ENCODE assay signal across 19 cellular contexts in genomic region chr9:89358376-89358775, GRCh38. TPM values are rescaled to one million over a fixed set of nuclear protein-coding genes. Genes with fewer than 3 reads are reported as not detected.
DNase-seq lines count a peak whose midpoint lies in the region; ATAC-seq and TF ChIP-seq lines count a peak whose summit lies in the region.
"Had no signal": no experiment of that assay in that cellular context is flagged by ENCODE, and none has a peak within 500 bp of the region (broad histone marks: within the 10 kb centered on the region; RNA-seq: fewer than 3 reads in every experiment).

No MANE protein-coding gene starts in this region.

- no peak overlapping the region for H3K27ac ChIP-seq in CD4-positive, alpha-beta T cell (ENCODE audit: low read depth, low read length)
- H3K27ac ChIP-seq in caudate nucleus (ENCODE audit: low read depth, low read length) = peak overlapping the region; percentile 88
- no peak overlapping the region for H3K27ac ChIP-seq in PC-3 (ENCODE audit: low read length)
- H3K27ac ChIP-seq in prostate gland = no peak overlapping the region
- H3K27ac ChIP-seq: BLaER1, esophagus muscularis mucosa, RWPE1 had no signal

- no peaks in the 10 kb centered on the region for H4K20me1 ChIP-seq in PC-3 (ENCODE audit: low read length)

- intact Hi-C loops in CD4-positive, alpha-beta T cell (cut with DNase I, micrococcal nuclease) = no loop called here
- intact Hi-C loops in PC-3 (cut with micrococcal nuclease) = no loop called here
- intact Hi-C loops in prostate gland (cut with DNase I) = no loop called here

- H2AFZ ChIP-seq in PC-3 (ENCODE audit: low read length) = no peak overlapping the region

- no peaks in the 10 kb centered on the region for H3K9me3 Mint-ChIP-seq in activated CD4-positive, alpha-beta T cell treated with anti-CD3 and anti-CD28 coated beads, Interleukin-2, amount 10 ng/mL, durations not matched to agents 7 days and 5 days
- no peaks in the 10 kb centered on the region for H3K9me3 Mint-ChIP-seq in CD4-positive, alpha-beta T cell
- no peaks in the 10 kb centered on the region for H3K9me3 Mint-ChIP-seq in progenitor cell of endocrine pancreas (ENCODE audit: low read depth)
- H3K9me3 Mint-ChIP-seq: stimulated activated naive B cell treated with anti-CD40 and anti-IgM and Interleukin-4, amounts not matched to agents 10 μg/mL and 1 μg/mL and 100 μg/mL, for 72 hours had no signal

- no peak for TF ChIP-seq POLR2A in prostate gland (IDR thresholded peaks at IDR 0.05)

- H3K27me3 Mint-ChIP-seq in activated CD4-positive, alpha-beta T cell treated with anti-CD3 and anti-CD28 coated beads, Interleukin-2, amount 10 ng/mL, durations not matched to agents 7 days and 5 days = no peaks in the 10 kb centered on the region
- H3K27me3 Mint-ChIP-seq in CD4-positive, alpha-beta T cell = no peaks in the 10 kb centered on the region
- H3K27me3 Mint-ChIP-seq in progenitor cell of endocrine pancreas = no peaks in the 10 kb centered on the region
- H3K27me3 Mint-ChIP-seq: stimulated activated naive B cell treated with anti-CD40 and anti-IgM and Interleukin-4, amounts not matched to agents 10 μg/mL and 1 μg/mL and 100 μg/mL, for 72 hours had no signal

- H3K9me2 ChIP-seq in PC-3 (replicated peaks; ENCODE audit: low read length) = no peaks in the 10 kb centered on the region

- H3K27ac Mint-ChIP-seq in activated CD4-positive, alpha-beta T cell treated with anti-CD3 and anti-CD28 coated beads, Interleukin-2, amount 10 ng/mL, durations not matched to agents 7 days and 5 days = peak overlapping the region; percentile 42
- H3K27ac Mint-ChIP-seq in CD4-positive, alpha-beta T cell = peak overlapping the region; percentile 33
- H3K27ac Mint-ChIP-seq in progenitor cell of endocrine pancreas = peak overlapping the region; percentile 8

- no peaks in the 10 kb centered on the region for H3K9me3 ChIP-seq in CD4-positive, alpha-beta T cell (ENCODE audit: control insufficient read depth, low read length)
- H3K9me3 ChIP-seq in PC-3 (ENCODE audit: low read length) (no peaks in the 10 kb centered on the region), prostate gland (no peaks in the 10 kb centered on the region)
- H3K9me3 ChIP-seq: BLaER1, esophagus muscularis mucosa had no signal

- no peak for TF ChIP-seq CTCF in CD4-positive, alpha-beta T cell (IDR thresholded peaks at IDR 0.05)
- TF ChIP-seq CTCF in progenitor cell of endocrine pancreas (IDR thresholded peaks at IDR 0.05; ENCODE audit: unreplicated experiment) = no peak
- TF ChIP-seq CTCF in PC-3 (conservative IDR thresholded peaks at IDR 0.05; ENCODE audit: low read depth, low read length) = no peak
- no peak for TF ChIP-seq CTCF in prostate gland (IDR thresholded peaks at IDR 0.05)

- no peak for ATAC-seq in CD4-positive, alpha-beta T cell (ENCODE audit: poor library complexity)
- ATAC-seq in PC-3 = no peak

- no TSS peak for BruUV-seq in PC-3 (replicated peaks; lab: Mats Ljungman, UMichigan)

- no peaks in the 10 kb centered on the region for H3K27me3 ChIP-seq in CD4-positive, alpha-beta T cell (ENCODE audit: control insufficient read depth, insufficient read depth, low read length)
- H3K27me3 ChIP-seq in PC-3 (ENCODE audit: low read length) (no peaks in the 10 kb centered on the region), prostate gland (replicated peaks; ENCODE audit: insufficient read depth) (no peaks in the 10 kb centered on the region)
- H3K27me3 ChIP-seq: BLaER1, esophagus muscularis mucosa had no signal

- H3K79me2 ChIP-seq in PC-3 (ENCODE audit: low read length) = no peaks in the 10 kb centered on the region

- H3K4me3 ChIP-seq in PC-3 (ENCODE audit: low read length) (no peak overlapping the region), prostate gland (no peak overlapping the region)
- H3K4me3 ChIP-seq: BLaER1, esophagus muscularis mucosa had no signal

- H3K36me3 ChIP-seq in PC-3 (ENCODE audit: low read depth, low read length) = no peaks in the 10 kb centered on the region; the same call in none of the 2 replicates
- peaks cover 15 to 19% of the 10 kb centered on the region in 2 donors for H3K36me3 ChIP-seq in prostate gland

- 69% methylated on average over 3 of the region's 3 CpGs for WGBS in prostate gland

- H3K4me3 Mint-ChIP-seq in activated CD4-positive, alpha-beta T cell treated with anti-CD3 and anti-CD28 coated beads, Interleukin-2, amount 10 ng/mL, durations not matched to agents 7 days and 5 days = no peak overlapping the region
- H3K4me3 Mint-ChIP-seq in CD4-positive, alpha-beta T cell = no peak overlapping the region
- H3K4me3 Mint-ChIP-seq in progenitor cell of endocrine pancreas (ENCODE audit: low read depth) = no peak overlapping the region
- H3K4me3 Mint-ChIP-seq: stimulated activated naive B cell treated with anti-CD40 and anti-IgM and Interleukin-4, amounts not matched to agents 10 μg/mL and 1 μg/mL and 100 μg/mL, for 72 hours had no signal

- H3K4me2 ChIP-seq in PC-3 (ENCODE audit: low read length) = no peak overlapping the region
- H3K4me2 ChIP-seq: BLaER1 had no signal

- peaks cover 15% of the 10 kb centered on the region for H3K4me1 Mint-ChIP-seq in activated CD4-positive, alpha-beta T cell treated with anti-CD3 and anti-CD28 coated beads, Interleukin-2, amount 10 ng/mL, durations not matched to agents 7 days and 5 days
- H3K4me1 Mint-ChIP-seq in CD4-positive, alpha-beta T cell (ENCODE audit: low read depth) = peaks cover 15% of the 10 kb centered on the region
- H3K4me1 Mint-ChIP-seq in progenitor cell of endocrine pancreas (ENCODE audit: low read depth) = peaks cover 26% of the 10 kb centered on the region

- H3K36me3 Mint-ChIP-seq in activated CD4-positive, alpha-beta T cell treated with anti-CD3 and anti-CD28 coated beads, Interleukin-2, amount 10 ng/mL, durations not matched to agents 7 days and 5 days (ENCODE audit: low read depth) = peaks cover 72% of the 10 kb centered on the region
- peaks cover 95% of the 10 kb centered on the region for H3K36me3 Mint-ChIP-seq in CD4-positive, alpha-beta T cell (ENCODE audit: low read depth)
- H3K36me3 Mint-ChIP-seq in progenitor cell of endocrine pancreas (ENCODE audit: insufficient read depth) = peaks cover 31% of the 10 kb centered on the region

- no peaks in the 10 kb centered on the region for H3F3A ChIP-seq in PC-3 (ENCODE audit: low read length, unreplicated experiment)

- H3K4me1 ChIP-seq in PC-3 (ENCODE audit: insufficient read depth, low read length) = no peaks in the 10 kb centered on the region
- no peaks in the 10 kb centered on the region for H3K4me1 ChIP-seq in prostate gland (replicated peaks)
- H3K4me1 ChIP-seq: BLaER1 had no signal

- CTCF ChIA-PET in activated CD4-positive, alpha-beta T cell treated with anti-CD3 and anti-CD28 coated beads, Interleukin-2, amount 10 ng/mL, durations not matched to agents 7 days and 5 days (lab: Charles Lee) = interaction anchor here (0.8 to 2.8 kb wide), 7 partner anchors 8 to 40 kb away, joined by 3 to 11 read pairs (median 6); partner anchors contain the start of gene SECISBP2
- CTCF ChIA-PET in CD4-positive, alpha-beta T cell (lab: Charles Lee) = interaction anchor here (1.3 to 1.4 kb wide), 2 partner anchors 21 to 71 kb away, joined by 3 read pairs; no protein-coding TSS in a partner anchor
- CTCF ChIA-PET in PC-3 (lab: Charles Lee) = no interaction called here

- H3K9ac ChIP-seq in PC-3 (ENCODE audit: low read length) = no peak overlapping the region
- H3K9ac ChIP-seq: BLaER1 had no signal

- POLR2A ChIA-PET in activated CD4-positive, alpha-beta T cell treated with anti-CD3 and anti-CD28 coated beads, Interleukin-2, amount 10 ng/mL, durations not matched to agents 7 days and 5 days (lab: Charles Lee) = no interaction called here
- POLR2A ChIA-PET in CD4-positive, alpha-beta T cell (lab: Charles Lee) = no interaction called here
- POLR2A ChIA-PET in PC-3 (lab: Charles Lee; ENCODE audit: unreplicated experiment) = no interaction called here

- DNase-seq in activated CD4-positive, alpha-beta T cell treated with anti-CD3 and anti-CD28 coated beads, Interleukin-2, amount 10 ng/mL, durations not matched to agents 7 days and 5 days = no peak
- DNase-seq in activated CD4-positive, alpha-beta T cell treated with anti-CD3 and anti-CD28 coated beads, Interleukin-2, amount 50 U/mL, for 4 hours = no peak
- no peak for DNase-seq in CD4-positive, alpha-beta T cell
- DNase-seq in caudate nucleus (lab: John Stamatoyannopoulos, UW) (no peak), progenitor cell of endocrine pancreas (ENCODE audit: low spot score, unreplicated experiment) (no peak), PC-3 (no peak), prostate gland (ENCODE audit: low spot score) (no peak)
- DNase-seq in stimulated activated CD4-positive, alpha-beta T cell treated with anti-CD3 and anti-CD28 coated beads, Interleukin-15, amount 100 ng/mL, for 24 hours = no peak
- DNase-seq: activated CD4-positive, alpha-beta T cell treated with anti-CD3 and anti-CD28 coated beads for 1 hour; central memory CD4-positive, alpha-beta T cell; effector CD4-positive, alpha-beta T cell; GOT3; NCI-H187 treated with DMSO at 0.1 percent for 48 hours; NK-92 treated with Interleukin-12 subunit alpha and Interleukin-12 subunit beta, amount 100 ng/mL, for 24 hours; retina; stimulated activated naive B cell treated with anti-CD40 and anti-IgM and Interleukin-4, amounts not matched to agents 10 μg/mL and 1 μg/mL and 100 μg/mL, for 72 hours had no signal

RNA-seq across cellular contexts. Expression of gene SECISBP2, which starts 40.1 kb away (rescaled TPM):
- 10 to 100 TPM; 43.4 to 46.0 TPM for total RNA-seq in activated CD4-positive, alpha-beta T cell treated with anti-CD3 and anti-CD28 coated beads, Interleukin-2, amount 10 ng/mL, durations not matched to agents 7 days and 5 days
- 100 to 1,000 TPM; 109 to 112 TPM for total RNA-seq in CD4-positive, alpha-beta T cell
- total RNA-seq in progenitor cell of endocrine pancreas (73.5 and 75.7 TPM in 2 replicates), PC-3 (2014; rRNA removed) (14.4 and 15.7 TPM in 2 replicates), prostate gland (10 to 100 TPM; 43.1 to 76.2 TPM)

RNA-seq across cellular contexts. Expression of gene CKS2, which starts 47.4 kb away (rescaled TPM):
- 100 to 1,000 TPM; 170 to 206 TPM for total RNA-seq in activated CD4-positive, alpha-beta T cell treated with anti-CD3 and anti-CD28 coated beads, Interleukin-2, amount 10 ng/mL, durations not matched to agents 7 days and 5 days
- total RNA-seq in CD4-positive, alpha-beta T cell = 1 to 10 TPM; 5.6 to 6.9 TPM
- 98.7 and 99.1 TPM in 2 replicates for total RNA-seq in progenitor cell of endocrine pancreas
- 146 and 147 TPM in 2 replicates for total RNA-seq in PC-3 (2014; rRNA removed)
- total RNA-seq in prostate gland = 10 to 100 TPM; 13.8 to 87.4 TPM
